Comparison of ENCODE assay signal across 23 cellular contexts in the genomic region with DNA sequence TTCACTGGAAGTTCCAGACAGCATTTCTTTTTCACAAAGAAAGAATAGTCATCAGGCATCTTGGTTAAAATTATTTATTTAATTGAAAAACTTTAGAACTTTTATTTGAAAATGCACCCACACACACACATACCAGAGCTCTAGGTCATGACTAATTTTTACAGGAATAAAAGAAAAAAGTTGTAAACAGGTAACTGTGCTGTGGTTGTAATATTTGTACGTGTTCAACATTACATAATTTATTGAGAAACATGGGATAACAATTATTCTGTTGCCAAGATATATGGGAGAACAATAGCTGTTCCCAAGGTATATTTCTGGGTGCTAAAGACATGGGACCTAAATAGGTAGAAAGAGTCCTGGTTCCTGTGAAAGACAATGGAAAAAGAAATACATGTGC.
"Had no signal": no experiment of that assay in that cellular context is flagged by ENCODE, and none has a peak within 500 bp of the region (broad histone marks: within the 10 kb centered on the region; RNA-seq: fewer than 3 reads in every experiment).

No MANE protein-coding gene starts in this region.

- H3K27ac ChIP-seq: HL-60, SJSA1, SK-N-MC had no signal

- H3K36me3 ChIP-seq: MG63, SJSA1 had no signal

- H3K9me3 ChIP-seq: MG63, SJSA1 had no signal

- DNase-seq: KBM-7, MG63, NCI-H1092, NCI-H1105 treated with DMSO at 0.1 percent for 48 hours, NCI-H1417 treated with DMSO at 0.1 percent for 48 hours, NCI-H146, NCI-H1694 treated with DMSO at 0.1 percent for 48 hours, NCI-H1930, NCI-H2081, NCI-H2171, NCI-H226, NCI-H446, NCI-H510A, NCI-H524 treated with DMSO at 0.1 percent for 48 hours, NCI-H774, Right ventricle myocardium superior, RPMI8226, SIG-M5 had no signal

- H3K27me3 ChIP-seq: MG63 had no signal

- FAIRE-seq: HTR-8/SVneo, RCC 7860 had no signal

- H3K4me3 ChIP-seq: MG63, SJSA1, SK-N-MC had no signal

- H3K4me1 ChIP-seq: SJSA1 had no signal
